1 cellular context compared by ENCODE assay signal in the genomic region with DNA sequence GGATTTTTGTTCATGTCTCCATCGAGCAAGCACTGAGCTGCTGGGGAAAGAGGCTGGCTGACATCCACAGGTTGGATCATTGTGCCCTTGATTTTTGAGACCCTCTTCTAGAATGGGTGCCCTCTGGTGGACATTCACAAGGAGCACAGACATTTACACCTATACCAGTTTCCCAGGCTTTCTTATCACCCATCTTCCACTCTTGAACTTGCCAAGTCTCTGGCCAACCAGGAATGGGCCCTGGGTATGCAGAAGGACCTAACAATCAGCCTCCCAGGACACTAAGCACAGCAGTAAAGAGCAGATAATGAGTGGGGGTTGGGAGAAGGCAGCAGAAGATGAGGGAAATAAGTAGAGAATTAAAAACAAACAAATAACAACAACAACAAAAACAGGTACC.
TF ChIP-seq lines count a peak whose summit lies in the region.

No MANE protein-coding gene starts in this region.

TF ChIP-seq in K562, 482 proteins besides CTCF, POLR2A, EP300 and RAD21:
- TF ChIP-seq GTF2B (IDR thresholded peaks at IDR 0.05; ENCODE audit: extremely low read depth, insufficient read length) (no peak), NFYB (IDR thresholded peaks at IDR 0.05; ENCODE audit: extremely low read depth, insufficient read length) (no peak), GATA2 (CRISPR knock-in tag; IDR thresholded peaks at IDR 0.05) (peak; percentile 73; the same call in 1 of the 2 replicates), SNRNP70 (optimal IDR thresholded peaks at IDR 0.05; ENCODE audit: low read depth, low read length) (no peak), FOS (IDR thresholded peaks at IDR 0.05; ENCODE audit: extremely low read depth, insufficient read length) (no peak), ZNF639 (CRISPR knock-in tag; conservative IDR thresholded peaks at IDR 0.05 in 1 of 2, IDR thresholded peaks at IDR 0.05 in 1 of 2) (no peak), ATF7 (IDR thresholded peaks at IDR 0.05) (peak; percentile 14; the same call in 1 of the 2 replicates), E2F1 (CRISPR knock-in tag; IDR thresholded peaks at IDR 0.05) (peak; percentile 34; the same call in 1 of the 2 replicates), HNRNPUL1 (IDR thresholded peaks at IDR 0.05; ENCODE audit: low read length) (no peak), KDM1A (IDR thresholded peaks at IDR 0.05) (peak in 1 of 2 experiments; percentile 9; a peak in 1 of 4 replicates), ZKSCAN3 (CRISPR knock-in tag; IDR thresholded peaks at IDR 0.05) (no peak), SP1 (CRISPR knock-in tag; IDR thresholded peaks at IDR 0.05) (no peak), DMBX1 (CRISPR knock-in tag; IDR thresholded peaks at IDR 0.05; ENCODE audit: borderline replicate concordance) (no peak), RCOR1 (IDR thresholded peaks at IDR 0.05; ENCODE audit: borderline replicate concordance in 1 of 2, low read depth in 2 of 2, low read length in 2 of 2) (0 out of 4 replicates have a peak, but pooled peaks of 1 of the 2 experiments have one; percentile 10), PTRF (tag; IDR thresholded peaks at IDR 0.05) (no peak), SIN3A (IDR thresholded peaks at IDR 0.05; ENCODE audit: borderline replicate concordance in 2 of 2, control insufficient read depth in 1 of 2, low read depth in 2 of 2, low read length in 2 of 2) (no peak), NCOR1 (IDR thresholded peaks at IDR 0.05) (0 out of 2 replicates have a peak, but pooled peaks have one; percentile 12), ZNF512 (tag; IDR thresholded peaks at IDR 0.05) (peak; percentile 30; the same call in 1 of the 2 replicates), NFIC (IDR thresholded peaks at IDR 0.05) (peak; percentile 47), TCF3 (CRISPR knock-in tag; IDR thresholded peaks at IDR 0.05) (0 out of 2 replicates have a peak, but pooled peaks have one; percentile 4), DEAF1 (CRISPR knock-in tag; IDR thresholded peaks at IDR 0.05) (peak; percentile 41; the same call in 1 of the 2 replicates), CTBP1 (IDR thresholded peaks at IDR 0.05; ENCODE audit: borderline replicate concordance) (peak; percentile 28; the same call in 1 of the 2 replicates), GATAD2A (IDR thresholded peaks at IDR 0.05) (0 out of 2 replicates have a peak, but pooled peaks have one; percentile 25), JUND (IDR thresholded peaks at IDR 0.05; ENCODE audit: borderline replicate concordance, low read depth, low read length) (peak; percentile 7; the same call in 1 of the 2 replicates), JUND (tag; IDR thresholded peaks at IDR 0.05; ENCODE audit: borderline replicate concordance, low read depth, low read length) (no peak), SMC3 (conservative IDR thresholded peaks at IDR 0.05; ENCODE audit: insufficient read depth, low read depth, low read length) (peak; percentile 59), MECOM (CRISPR knock-in tag; IDR thresholded peaks at IDR 0.05) (no peak), CBFA2T3 (IDR thresholded peaks at IDR 0.05) (peak; percentile 25)
- TF ChIP-seq, protein P1, sequence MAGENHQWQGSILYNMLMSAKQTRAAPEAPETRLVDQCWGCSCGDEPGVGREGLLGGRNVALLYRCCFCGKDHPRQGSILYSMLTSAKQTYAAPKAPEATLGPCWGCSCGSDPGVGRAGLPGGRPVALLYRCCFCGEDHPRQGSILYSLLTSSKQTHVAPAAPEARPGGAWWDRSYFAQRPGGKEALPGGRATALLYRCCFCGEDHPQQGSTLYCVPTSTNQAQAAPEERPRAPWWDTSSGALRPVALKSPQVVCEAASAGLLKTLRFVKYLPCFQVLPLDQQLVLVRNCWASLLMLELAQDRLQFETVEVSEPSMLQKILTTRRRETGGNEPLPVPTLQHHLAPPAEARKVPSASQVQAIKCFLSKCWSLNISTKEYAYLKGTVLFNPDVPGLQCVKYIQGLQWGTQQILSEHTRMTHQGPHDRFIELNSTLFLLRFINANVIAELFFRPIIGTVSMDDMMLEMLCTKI (IDR thresholded peaks at IDR 0.05; ENCODE audit: partially characterized antibody) = no peak
- TF ChIP-seq, protein P2, sequence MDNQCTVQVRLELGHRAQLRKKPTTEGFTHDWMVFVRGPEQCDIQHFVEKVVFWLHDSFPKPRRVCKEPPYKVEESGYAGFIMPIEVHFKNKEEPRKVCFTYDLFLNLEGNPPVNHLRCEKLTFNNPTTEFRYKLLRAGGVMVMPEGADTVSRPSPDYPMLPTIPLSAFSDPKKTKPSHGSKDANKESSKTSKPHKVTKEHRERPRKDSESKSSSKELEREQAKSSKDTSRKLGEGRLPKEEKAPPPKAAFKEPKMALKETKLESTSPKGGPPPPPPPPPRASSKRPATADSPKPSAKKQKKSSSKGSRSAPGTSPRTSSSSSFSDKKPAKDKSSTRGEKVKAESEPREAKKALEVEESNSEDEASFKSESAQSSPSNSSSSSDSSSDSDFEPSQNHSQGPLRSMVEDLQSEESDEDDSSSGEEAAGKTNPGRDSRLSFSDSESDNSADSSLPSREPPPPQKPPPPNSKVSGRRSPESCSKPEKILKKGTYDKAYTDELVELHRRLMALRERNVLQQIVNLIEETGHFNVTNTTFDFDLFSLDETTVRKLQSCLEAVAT (IDR thresholded peaks at IDR 0.05) = peak; percentile 22 to 33; a peak in 1 of 4 replicates
